ENCODE assay signal across 9 cellular contexts in genomic region chr17:63828936-63829335, GRCh38. TPM values are rescaled to one million over a fixed set of nuclear protein-coding genes. Genes with fewer than 3 reads are reported as not detected.
DNase-seq lines count a peak whose midpoint lies in the region; ATAC-seq and TF ChIP-seq lines count a peak whose summit lies in the region.
"Had no signal": no experiment of that assay in that cellular context is flagged by ENCODE, and none has a peak within 500 bp of the region (broad histone marks: within the 10 kb centered on the region; RNA-seq: fewer than 3 reads in every experiment).

No MANE protein-coding gene starts in this region.

- DNase-seq in MG63 (no peak), chondrocyte (ENCODE audit: low spot score) (no peak), progenitor cell of endocrine pancreas (ENCODE audit: low spot score, unreplicated experiment) (no peak), GM13976 (ENCODE audit: low spot score) (no peak)
- no peak for DNase-seq in stimulated activated CD4-positive, alpha-beta T cell treated with anti-CD3 and anti-CD28 coated beads, Interleukin-2, amount 100 ng/mL, for 24 hours
- DNase-seq: NCI-H2171 treated with DMSO at 0.1 percent for 48 hours, posterior cingulate gyrus had no signal

- H3K9me3 Mint-ChIP-seq in chondrocyte (ENCODE audit: low read depth) (no peaks in the 10 kb centered on the region), progenitor cell of endocrine pancreas (ENCODE audit: low read depth) (no peaks in the 10 kb centered on the region)

- H3K27me3 Mint-ChIP-seq in chondrocyte (ENCODE audit: low read depth) (no peaks in the 10 kb centered on the region), progenitor cell of endocrine pancreas (no peaks in the 10 kb centered on the region)

- H3K36me3 Mint-ChIP-seq in chondrocyte (ENCODE audit: low read depth) (peaks cover 35% of the 10 kb centered on the region), progenitor cell of endocrine pancreas (ENCODE audit: insufficient read depth) (peaks cover 27% of the 10 kb centered on the region)

- TF ChIP-seq CTCF in DOHH2 (IDR thresholded peaks at IDR 0.05; ENCODE audit: low read depth, low read length, poor library complexity, severe bottlenecking) (no peak), chondrocyte (IDR thresholded peaks at IDR 0.05) (no peak), progenitor cell of endocrine pancreas (IDR thresholded peaks at IDR 0.05; ENCODE audit: unreplicated experiment) (no peak), GM13976 (IDR thresholded peaks at IDR 0.05; ENCODE audit: borderline replicate concordance, control extremely low read depth, extremely low read depth, insufficient read depth, missing control alignments) (no peak)

- peaks cover 33% of the 10 kb centered on the region for H3K4me1 Mint-ChIP-seq in chondrocyte (ENCODE audit: low read depth)
- H3K4me1 Mint-ChIP-seq in progenitor cell of endocrine pancreas (ENCODE audit: low read depth) = peaks cover 16% of the 10 kb centered on the region

- peak overlapping the region; percentile 85 for H3K4me3 ChIP-seq in DOHH2 (ENCODE audit: low read length)
- H3K4me3 ChIP-seq in MG63 = peak overlapping the region; percentile 92

- 0 out of 2 replicates have a peak, but pooled peaks cover 3% of the 10 kb centered on the region for H3F3A ChIP-seq in DOHH2 (ENCODE audit: control insufficient read depth, insufficient read depth)

- H3K4me3 Mint-ChIP-seq in chondrocyte (ENCODE audit: unreplicated experiment) (peak overlapping the region; percentile 4), progenitor cell of endocrine pancreas (ENCODE audit: low read depth) (peak overlapping the region; percentile 47)

- peaks cover 31% of the 10 kb centered on the region for H3K4me1 ChIP-seq in DOHH2 (ENCODE audit: control insufficient read depth, low read length)

- peaks cover 7% of the 10 kb centered on the region; the same call in 1 of the 2 replicates for H4K20me1 ChIP-seq in DOHH2 (ENCODE audit: control insufficient read depth, insufficient read depth, low read depth, low read length)

- in situ Hi-C loops in GM13976 (cut with MboI; ENCODE audit: low sequenced_read_pairs, unreplicated experiment) = no loop called here

- H3K4me2 ChIP-seq in DOHH2 (ENCODE audit: low read length) = peak overlapping the region; percentile 97

- H3K9me2 ChIP-seq in DOHH2 (replicated peaks; ENCODE audit: control insufficient read depth, low read length) = no peaks in the 10 kb centered on the region

- H3K36me3 ChIP-seq in DOHH2 (ENCODE audit: control insufficient read depth, low read length) (peaks cover 88% of the 10 kb centered on the region), MG63 (peaks cover 87% of the 10 kb centered on the region)

- H3K27ac ChIP-seq in DOHH2 (ENCODE audit: low read depth, low read length) = no peak overlapping the region

- H3K79me2 ChIP-seq in DOHH2 (ENCODE audit: control insufficient read depth, low read length) = peaks cover 60% of the 10 kb centered on the region

- no peak for ATAC-seq in GM19351 (IDR thresholded peaks at IDR 0.05; ENCODE audit: unreplicated experiment)

- H3K27ac Mint-ChIP-seq in chondrocyte (ENCODE audit: unreplicated experiment) (no peak overlapping the region), progenitor cell of endocrine pancreas (no peak overlapping the region)

- H3K9me3 ChIP-seq in DOHH2 (ENCODE audit: control insufficient read depth, insufficient read depth, low read length) (no peaks in the 10 kb centered on the region), MG63 (no peaks in the 10 kb centered on the region)

- H3K27me3 ChIP-seq in DOHH2 (ENCODE audit: control insufficient read depth, low read length) (no peaks in the 10 kb centered on the region), MG63 (no peaks in the 10 kb centered on the region)

RNA-seq across cellular contexts. Expression of gene FTSJ3, which starts 1.5 kb away (rescaled TPM):
- total RNA-seq in MG63 (2014; rRNA removed; shearing (Covaris generic); ENCODE audit: low replicate concordance) = 33.3 and 58.6 TPM in 2 replicates
- total RNA-seq in chondrocyte (26.5 to 41.4 TPM (median 27.9 TPM) in 3 replicates), progenitor cell of endocrine pancreas (46.5 and 49.0 TPM in 2 replicates)

RNA-seq across cellular contexts. Expression of gene PSMC5, which starts 1.7 kb away (rescaled TPM):
- 116 and 133 TPM in 2 replicates for total RNA-seq in MG63 (2014; rRNA removed; shearing (Covaris generic); ENCODE audit: low replicate concordance)
- 92.3 to 112 TPM (median 94.9 TPM) in 3 replicates for total RNA-seq in chondrocyte
- 101 and 109 TPM in 2 replicates for total RNA-seq in progenitor cell of endocrine pancreas

RNA-seq across cellular contexts. Expression of gene SMARCD2, which starts 13.5 kb away (rescaled TPM):
- 156 and 163 TPM in 2 replicates for total RNA-seq in MG63 (2014; rRNA removed; shearing (Covaris generic); ENCODE audit: low replicate concordance)
- total RNA-seq in chondrocyte = 30.7 to 35.1 TPM (median 34.6 TPM) in 3 replicates
- total RNA-seq in progenitor cell of endocrine pancreas = 61.6 and 63.8 TPM in 2 replicates

RNA-seq across cellular contexts. Expression of gene CSH2, which starts 44.5 kb away (rescaled TPM):
- total RNA-seq in MG63 (2014; rRNA removed; shearing (Covaris generic); ENCODE audit: low replicate concordance) = not detected in 2 replicates
- 6.9 TPM in 1 of 3 replicates, not detected in the others for total RNA-seq in chondrocyte
- total RNA-seq in progenitor cell of endocrine pancreas = not detected in 2 replicates

RNA-seq across cellular contexts. Expression of gene GH2, which starts 52.8 kb away (rescaled TPM):
- total RNA-seq in MG63 (2014; rRNA removed; shearing (Covaris generic); ENCODE audit: low replicate concordance) = not detected in 2 replicates
- total RNA-seq in chondrocyte = not detected in 3 replicates
- not detected in 2 replicates for total RNA-seq in progenitor cell of endocrine pancreas
